In the genomic region with DNA sequence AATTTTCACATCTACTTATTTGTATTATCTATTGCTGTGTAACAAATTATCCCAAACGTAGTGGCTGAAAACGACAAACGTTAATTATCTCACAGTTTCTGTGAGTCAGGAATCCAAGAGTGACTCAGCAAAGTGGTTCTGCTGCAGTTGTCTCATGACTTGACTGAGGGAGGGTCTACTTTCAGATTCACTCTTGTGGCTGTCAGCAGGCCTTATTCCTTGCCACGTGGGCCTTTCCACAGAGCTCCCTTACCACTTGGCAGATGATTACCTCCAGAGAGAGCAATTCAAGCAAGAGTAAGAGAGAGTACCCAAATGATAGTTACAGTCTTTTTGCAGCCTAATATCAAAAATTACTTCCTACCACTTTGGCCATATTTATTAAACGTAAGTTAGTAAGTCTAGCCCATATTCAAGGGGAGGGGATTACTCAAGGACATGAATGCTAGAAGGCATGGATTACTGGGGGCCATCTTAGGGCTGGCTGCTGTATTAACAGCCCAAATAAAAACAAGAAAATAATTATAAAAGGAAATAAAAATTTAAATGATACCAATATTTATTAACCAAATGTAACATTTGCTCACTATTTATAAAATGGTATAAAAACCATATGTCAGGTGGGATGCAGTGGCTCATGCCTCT, we compare ENCODE assay signal across 1 cellular context.
TF ChIP-seq lines count a peak whose summit lies in the region.

No MANE protein-coding gene starts in this region.

TF ChIP-seq in IMR-90, 13 proteins besides CTCF, POLR2A, EP300 and RAD21 (continued from another document):
- TF ChIP-seq CEBPB (IDR thresholded peaks at IDR 0.05; ENCODE audit: low read depth, low read length) = no peak
- no peak for TF ChIP-seq RCOR1 (IDR thresholded peaks at IDR 0.05; ENCODE audit: insufficient replicate concordance, low read length)
- peak; percentile 34; the same call in 1 of the 2 replicates for TF ChIP-seq MXI1 (IDR thresholded peaks at IDR 0.05; ENCODE audit: borderline replicate concordance, low read depth, low read length)
- TF ChIP-seq, protein P1, sequence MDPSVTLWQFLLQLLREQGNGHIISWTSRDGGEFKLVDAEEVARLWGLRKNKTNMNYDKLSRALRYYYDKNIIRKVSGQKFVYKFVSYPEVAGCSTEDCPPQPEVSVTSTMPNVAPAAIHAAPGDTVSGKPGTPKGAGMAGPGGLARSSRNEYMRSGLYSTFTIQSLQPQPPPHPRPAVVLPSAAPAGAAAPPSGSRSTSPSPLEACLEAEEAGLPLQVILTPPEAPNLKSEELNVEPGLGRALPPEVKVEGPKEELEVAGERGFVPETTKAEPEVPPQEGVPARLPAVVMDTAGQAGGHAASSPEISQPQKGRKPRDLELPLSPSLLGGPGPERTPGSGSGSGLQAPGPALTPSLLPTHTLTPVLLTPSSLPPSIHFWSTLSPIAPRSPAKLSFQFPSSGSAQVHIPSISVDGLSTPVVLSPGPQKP (IDR thresholded peaks at IDR 0.05; ENCODE audit: borderline replicate concordance, low read depth, low read length) = no peak
- peak; percentile 88 for TF ChIP-seq NFE2L2 (IDR thresholded peaks at IDR 0.05; ENCODE audit: low read depth, low read length)
- peak; percentile 31; the same call in 1 of the 2 replicates for TF ChIP-seq MAFK (IDR thresholded peaks at IDR 0.05; ENCODE audit: low read depth, low read length)
